28 cellular contexts compared by ENCODE assay signal in genomic region chr1:228010921-228011320, GRCh38. TPM values are rescaled to one million over a fixed set of nuclear protein-coding genes. Genes with fewer than 3 reads are reported as not detected.
DNase-seq lines count a peak whose midpoint lies in the region; ATAC-seq and TF ChIP-seq lines count a peak whose summit lies in the region.
"Had no signal": no experiment of that assay in that cellular context is flagged by ENCODE, and none has a peak within 500 bp of the region (broad histone marks: within the 10 kb centered on the region; RNA-seq: fewer than 3 reads in every experiment).

No MANE protein-coding gene starts in this region.

- H3K27me3 ChIP-seq in breast epithelium: peaks cover 0 to 30% of the 10 kb centered on the region in 2 donors
- H3K27me3 ChIP-seq in adrenal gland: peaks cover 27% of the 10 kb centered on the region
- H3K27me3 ChIP-seq in osteoblast (ENCODE audit: insufficient read depth, low read length): peaks cover 46% of the 10 kb centered on the region
- peaks cover 47% of the 10 kb centered on the region for H3K27me3 ChIP-seq in upper lobe of right lung

- no peaks in the 10 kb centered on the region for H3K9me3 Mint-ChIP-seq in MCF 10A (ENCODE audit: unreplicated experiment)
- H3K9me3 Mint-ChIP-seq: activated T-helper 17 cell treated with anti-CD3 and anti-CD28 coated beads, Interleukin-2, amount 50 U/mL, for 72 hours; effector memory CD8-positive, alpha-beta T cell; neural progenitor cell had no signal

- H3K4me3 ChIP-seq in breast epithelium: no peak overlapping the region
- no peak overlapping the region for H3K4me3 ChIP-seq in adrenal gland
- no peak overlapping the region for H3K4me3 ChIP-seq in osteoblast (ENCODE audit: insufficient read depth, low read length)
- no peak overlapping the region for H3K4me3 ChIP-seq in upper lobe of right lung
- H3K4me3 ChIP-seq: GM23248, heart left ventricle, lung, neural progenitor cell, psoas muscle, tibial artery had no signal

- POLR2A ChIA-PET in MCF 10A (lab: Yijun Ruan, JAX): interaction anchor here (3.7 to 5.6 kb wide), 2 partner anchors 8 to 71 kb away, joined by 18 to 93 read pairs; partner anchors contain the start of gene ARF1

- no peak overlapping the region for H3K4me2 ChIP-seq in osteoblast (ENCODE audit: insufficient read depth, low read length)
- H3K4me2 ChIP-seq: neural progenitor cell, SK-N-SH had no signal

- TF ChIP-seq POLR2A in breast epithelium (IDR thresholded peaks at IDR 0.05) (no peak), adrenal gland (IDR thresholded peaks at IDR 0.05) (no peak)

- H3K79me2 ChIP-seq in osteoblast (ENCODE audit: insufficient read depth, low read length): no peaks in the 10 kb centered on the region

- H3K36me3 Mint-ChIP-seq in MCF 10A (ENCODE audit: insufficient read depth, unreplicated experiment): no peaks in the 10 kb centered on the region
- H3K36me3 Mint-ChIP-seq: CD14-positive monocyte had no signal

- BruUV-seq in MCF 10A (replicated peaks; lab: Mats Ljungman, UMichigan): no TSS peak

- no peak overlapping the region for H2AFZ ChIP-seq in osteoblast (ENCODE audit: low read length)
- H2AFZ ChIP-seq: GM23248, neural progenitor cell had no signal

- H3K9me3 ChIP-seq in breast epithelium (no peaks in the 10 kb centered on the region), adrenal gland (replicated peaks in 1 of 3) (no peaks in the 10 kb centered on the region), osteoblast (ENCODE audit: low read depth, low read length) (no peaks in the 10 kb centered on the region), upper lobe of right lung (no peaks in the 10 kb centered on the region)
- H3K9me3 ChIP-seq: heart left ventricle, psoas muscle, SK-N-SH, tibial artery had no signal

- TF ChIP-seq CTCF in breast epithelium (IDR thresholded peaks at IDR 0.05): no peak
- TF ChIP-seq CTCF in MCF 10A (IDR thresholded peaks at IDR 0.05; ENCODE audit: unreplicated experiment): no peak
- TF ChIP-seq CTCF in adrenal gland (IDR thresholded peaks at IDR 0.05): no peak
- TF ChIP-seq CTCF in osteoblast (IDR thresholded peaks at IDR 0.05; ENCODE audit: extremely low read depth, low read depth, low read length): no peak
- TF ChIP-seq CTCF in upper lobe of right lung (IDR thresholded peaks at IDR 0.05): no peak
- TF ChIP-seq CTCF in omental fat pad (IDR thresholded peaks at IDR 0.05): no peak

- no peaks in the 10 kb centered on the region for H4K20me1 ChIP-seq in osteoblast (ENCODE audit: insufficient read depth, low read length)

- CTCF ChIA-PET in MCF 10A (lab: Yijun Ruan, JAX): interaction anchor here (0.7 to 7.9 kb wide), 6 partner anchors 8 to 156 kb away, joined by 3 to 87 read pairs (median 6); no protein-coding TSS in a partner anchor

- ATAC-seq in upper lobe of right lung (no peak), GM18907 (IDR thresholded peaks at IDR 0.05; ENCODE audit: unreplicated experiment) (no peak), omental fat pad (ENCODE audit: low FRiP score) (no peak)
- ATAC-seq: activated T-helper 17 cell treated with anti-CD3 and anti-CD28 coated beads, Interleukin-2, amount 50 U/mL, for 72 hours; effector memory CD8-positive, alpha-beta T cell; heart left ventricle; psoas muscle had no signal

- H3K4me3 Mint-ChIP-seq in MCF 10A (ENCODE audit: unreplicated experiment): no peak overlapping the region
- H3K4me3 Mint-ChIP-seq: activated T-helper 17 cell treated with anti-CD3 and anti-CD28 coated beads, Interleukin-2, amount 50 U/mL, for 72 hours had no signal

- peaks cover 14% of the 10 kb centered on the region for H3K4me1 Mint-ChIP-seq in MCF 10A (ENCODE audit: insufficient read depth, unreplicated experiment)
- H3K4me1 Mint-ChIP-seq: activated T-helper 17 cell treated with anti-CD3 and anti-CD28 coated beads, Interleukin-2, amount 50 U/mL, for 72 hours; CD14-positive monocyte had no signal

- no peaks in the 10 kb centered on the region for H3K36me3 ChIP-seq in breast epithelium
- no peaks in the 10 kb centered on the region for H3K36me3 ChIP-seq in adrenal gland (replicated peaks in 1 of 2)
- H3K36me3 ChIP-seq in osteoblast (ENCODE audit: insufficient read depth, low read length): no peaks in the 10 kb centered on the region
- no peaks in the 10 kb centered on the region for H3K36me3 ChIP-seq in upper lobe of right lung
- H3K36me3 ChIP-seq: heart left ventricle, neural progenitor cell, tibial artery had no signal

- no peak overlapping the region for H3K27ac ChIP-seq in breast epithelium
- no peak overlapping the region for H3K27ac ChIP-seq in adrenal gland
- H3K27ac ChIP-seq in osteoblast (ENCODE audit: low read depth, low read length): no peak overlapping the region
- no peak overlapping the region for H3K27ac ChIP-seq in upper lobe of right lung
- H3K27ac ChIP-seq: GM23248, heart left ventricle, neural progenitor cell, psoas muscle, tibial artery had no signal

- DNase-seq in breast epithelium (ENCODE audit: low spot score in 2 of 2) (peak; percentile 8 to 33), MCF 10A (ENCODE audit: unreplicated experiment) (no peak), adrenal gland (peak in 4 of 7 donors; percentile 3 to 18 (median 5)), osteoblast (ENCODE audit: insufficient read length, low spot score, missing footprints) (peak; percentile 79), upper lobe of right lung (peak; percentile 45), omental fat pad (ENCODE audit: low spot score) (no peak), dermis blood vessel endothelial cell (no peak)
- DNase-seq: ACHN; activated CD4-positive, alpha-beta T cell treated with anti-CD3 and anti-CD28 coated beads for 4 hours; activated naive CD4-positive, alpha-beta T cell treated with anti-CD3 and anti-CD28 coated beads, Interleukin-2, amount 50 U/mL, for 16 hours; amygdala; effector memory CD8-positive, alpha-beta T cell; erythroblast; GM23248; NCI-H446 treated with DMSO at 0.1 percent for 48 hours; SK-N-SH had no signal

- H3K4me1 ChIP-seq in breast epithelium (no peaks in the 10 kb centered on the region), adrenal gland (replicated peaks in 1 of 2) (no peaks in the 10 kb centered on the region), osteoblast (ENCODE audit: insufficient read depth, low read length) (peaks cover 9% of the 10 kb centered on the region), upper lobe of right lung (no peaks in the 10 kb centered on the region)

- WGBS in adrenal gland, 4 donors: 68 to 79% (median 73%) methylated on average over 6 to 7 of the region's 7 CpGs

- no peak overlapping the region for H3K27ac Mint-ChIP-seq in MCF 10A (ENCODE audit: low read depth, unreplicated experiment)
- H3K27ac Mint-ChIP-seq: activated T-helper 17 cell treated with anti-CD3 and anti-CD28 coated beads, Interleukin-2, amount 50 U/mL, for 72 hours; CD14-positive monocyte; effector memory CD8-positive, alpha-beta T cell; neural progenitor cell had no signal

- peaks cover 19% of the 10 kb centered on the region for H3K27me3 Mint-ChIP-seq in MCF 10A (ENCODE audit: insufficient read depth, unreplicated experiment)

- intact Hi-C loops in breast epithelium (cut with DNase I; ENCODE audit: low total_unique reads) (no loop called here), MCF 10A (cut with micrococcal nuclease) (no loop called here), adrenal gland (cut with DNase I) (no loop called here), upper lobe of right lung (cut with DNase I) (no loop called here)

RNA-seq across cellular contexts. Expression of gene WNT3A, which starts 4.1 kb away (rescaled TPM):
- under 1 TPM in 1 of 3 donors, not detected in 2; 0.29 TPM for total RNA-seq in breast epithelium
- total RNA-seq in MCF 10A (2022): 0.10 TPM in 1 of 2 replicates, not detected in the other
- not detected for total RNA-seq in adrenal gland
- not detected for polyA plus RNA-seq in adrenal gland
- not detected in 2 replicates for total RNA-seq in osteoblast
- total RNA-seq in upper lobe of right lung: 10.1 TPM
- total RNA-seq in omental fat pad: not detected
- not detected in 2 replicates for total RNA-seq in dermis blood vessel endothelial cell
- total RNA-seq: activated T-helper 17 cell treated with anti-CD3 and anti-CD28 coated beads, Interleukin-2, amount 50 U/mL, for 72 hours; fibroblast of villous mesenchyme; GM23248; heart left ventricle; HepG2; OCI-LY7; psoas muscle; T-helper 2 cell treated with Interferon-gamma antibody and Interleukin-4, amounts not matched to agents 100 ng/mL and 5 ng/mL, for 36 hours had no signal
- polyA plus RNA-seq: CD14-positive monocyte, GM23248, heart left ventricle, HepG2, psoas muscle, SK-N-SH had no signal

Comparison
In these comparisons a context has a peak if more than half of its experiments do, and no peak if none do; other contexts are left out.
1. DNase-seq: peak in breast epithelium (2 of 2), adrenal gland (4 of 7), osteoblast (single experiment) and upper lobe of right lung (single experiment); none in MCF 10A (single experiment), omental fat pad (single experiment) and dermis blood vessel endothelial cell (single experiment).